25 cellular contexts compared by ENCODE assay signal in genomic region chr17:17763136-17763535, GRCh38.
DNase-seq lines count a peak whose midpoint lies in the region; ATAC-seq and TF ChIP-seq lines count a peak whose summit lies in the region.
"Had no signal": no experiment of that assay in that cellular context is flagged by ENCODE, and none has a peak within 500 bp of the region (broad histone marks: within the 10 kb centered on the region; RNA-seq: fewer than 3 reads in every experiment).

No MANE protein-coding gene starts in this region.

- no peak overlapping the region for H2BK5ac ChIP-seq in mesendoderm (ENCODE audit: low read length)
- H2BK5ac ChIP-seq in H9 (ENCODE audit: insufficient read length, low read length): no peak overlapping the region

- H3K4ac ChIP-seq in mesendoderm (ENCODE audit: low read depth, low read length): no peak overlapping the region
- H3K4ac ChIP-seq in H9 (ENCODE audit: low read depth, low read length): no peak overlapping the region

- H3K56ac ChIP-seq in mesendoderm (ENCODE audit: low read length) (no peak overlapping the region), H9 (ENCODE audit: insufficient read length, low read depth, low read length) (no peak overlapping the region)

- H4K8ac ChIP-seq in mesendoderm (ENCODE audit: low read depth, low read length) (no peak overlapping the region), H9 (replicated peaks; ENCODE audit: insufficient read length, low read depth, low read length) (no peak overlapping the region)

- H2BK12ac ChIP-seq in H9 (ENCODE audit: insufficient read length, low read depth, low read length): no peak overlapping the region

- WGBS in mesendoderm (ENCODE audit: extremely low coverage, insufficient coverage, low lambda C conversion rate): no CpG with 5 or more reads among the region's 9 CpGs
- no CpG with 5 or more reads among the region's 9 CpGs for WGBS in H9 (ENCODE audit: extremely low coverage, insufficient read length, low lambda C conversion rate)

- H4K5ac ChIP-seq in mesendoderm (ENCODE audit: low read length): no peak overlapping the region
- no peak overlapping the region for H4K5ac ChIP-seq in H9 (ENCODE audit: insufficient read length, low read depth, low read length)

- H3K4me3 ChIP-seq in mesendoderm (ENCODE audit: low read length) (no peak overlapping the region), coronary artery (no peak overlapping the region)
- H3K4me3 ChIP-seq: sigmoid colon, stomach had no signal

- no peak overlapping the region for H3K4me3 Mint-ChIP-seq in activated T-cell treated with anti-CD3 and anti-CD28 coated beads, Interleukin-2, amount 50 U/mL, for 24 hours
- H3K4me3 Mint-ChIP-seq in brain: no peak overlapping the region
- no peak overlapping the region for H3K4me3 Mint-ChIP-seq in H9
- H3K4me3 Mint-ChIP-seq: activated naive CD4-positive, alpha-beta T cell treated with anti-CD3 and anti-CD28 coated beads for 36 hours; central memory CD8-positive, alpha-beta T cell had no signal

- no peaks in the 10 kb centered on the region for H4K20me1 ChIP-seq in H9 (ENCODE audit: control insufficient read depth, insufficient read depth, insufficient read length)

- H3K79me1 ChIP-seq in mesendoderm (ENCODE audit: low read length) (no peaks in the 10 kb centered on the region), H9 (ENCODE audit: insufficient read depth, low read depth, low read length, poor library complexity, severe bottlenecking) (no peaks in the 10 kb centered on the region)

- H3K27ac ChIP-seq in mesendoderm (ENCODE audit: low read depth, low read length) (no peak overlapping the region), temporal lobe (ENCODE audit: low read depth, low read length) (peak overlapping the region; percentile 12), H9 (ENCODE audit: insufficient read length, low read depth, low read length) (no peak overlapping the region), coronary artery (no peak overlapping the region)
- H3K27ac ChIP-seq: parathyroid adenoma, sigmoid colon, stomach had no signal

- H3K4me1 ChIP-seq in mesendoderm (ENCODE audit: control insufficient read depth, low read depth, low read length) (no peaks in the 10 kb centered on the region), H9 (ENCODE audit: insufficient read depth, low read length) (no peaks in the 10 kb centered on the region)

- H3K36me3 ChIP-seq in mesendoderm (ENCODE audit: control insufficient read depth, insufficient read depth, low read length): no peaks in the 10 kb centered on the region
- H3K36me3 ChIP-seq: sigmoid colon had no signal

- H3K9me3 Mint-ChIP-seq in activated T-cell treated with anti-CD3 and anti-CD28 coated beads, Interleukin-2, amount 50 U/mL, for 24 hours: no peaks in the 10 kb centered on the region
- no peaks in the 10 kb centered on the region for H3K9me3 Mint-ChIP-seq in brain
- no peaks in the 10 kb centered on the region for H3K9me3 Mint-ChIP-seq in H9
- H3K9me3 Mint-ChIP-seq: activated naive CD4-positive, alpha-beta T cell treated with anti-CD3 and anti-CD28 coated beads for 36 hours; central memory CD8-positive, alpha-beta T cell; naive thymus-derived CD8-positive, alpha-beta T cell had no signal

- H4K91ac ChIP-seq in H9 (ENCODE audit: insufficient read length, low read depth, low read length): no peak overlapping the region

- no peak for DNase-seq in activated T-cell treated with anti-CD3 and anti-CD28 coated beads, Interleukin-2, amount 50 U/mL, for 24 hours
- DNase-seq in activated T-cell treated with anti-CD3 and anti-CD28 coated beads for 4 hours: no peak
- no peak for DNase-seq in mesendoderm
- no peak for DNase-seq in H9
- DNase-seq in coronary artery (ENCODE audit: low spot score): no peak
- DNase-seq: 8988T; activated CD4-positive, alpha-beta T cell treated with anti-CD3 and anti-CD28 coated beads for 4 hours; activated naive CD4-positive, alpha-beta T cell treated with anti-CD3 and anti-CD28 coated beads for 36 hours; aorta; DMS53; GDM1; head of caudate nucleus; naive thymus-derived CD8-positive, alpha-beta T cell; NCI-H1048; NCI-H187; NCI-H69; sigmoid colon; stomach; T-helper 2 cell; trophoblast cell had no signal

- H3K18ac ChIP-seq in mesendoderm (ENCODE audit: low read length) (no peak overlapping the region), H9 (ENCODE audit: insufficient read length, low read depth, low read length) (no peak overlapping the region)

- H3K79me2 ChIP-seq in mesendoderm (ENCODE audit: control insufficient read depth, insufficient read depth, low read length) (no peaks in the 10 kb centered on the region), H9 (ENCODE audit: insufficient read depth, low read length) (no peaks in the 10 kb centered on the region)

- H3K23me2 ChIP-seq in H9 (ENCODE audit: insufficient read length, low read depth, low read length, poor library complexity, severe bottlenecking): no peaks in the 10 kb centered on the region

- H3K14ac ChIP-seq in H9 (ENCODE audit: insufficient read depth, low read length): no peak overlapping the region

- peaks cover 5% of the 10 kb centered on the region for H3K36me3 Mint-ChIP-seq in activated T-cell treated with anti-CD3 and anti-CD28 coated beads, Interleukin-2, amount 50 U/mL, for 24 hours (ENCODE audit: low read depth)
- H3K36me3 Mint-ChIP-seq in brain (peaks cover 20% of the 10 kb centered on the region), H9 (ENCODE audit: insufficient read depth in 1 of 3, low read depth in 3 of 3) (no peaks in the 10 kb centered on the region)

- peaks cover 30% of the 10 kb centered on the region for H3K4me1 Mint-ChIP-seq in activated T-cell treated with anti-CD3 and anti-CD28 coated beads, Interleukin-2, amount 50 U/mL, for 24 hours (ENCODE audit: low read depth)
- H3K4me1 Mint-ChIP-seq in brain: peaks cover 91% of the 10 kb centered on the region
- peaks cover 6 to 36% of the 10 kb centered on the region in 2 experiments for H3K4me1 Mint-ChIP-seq in H9

- H3K27ac Mint-ChIP-seq in activated T-cell treated with anti-CD3 and anti-CD28 coated beads, Interleukin-2, amount 50 U/mL, for 24 hours: peak overlapping the region; percentile 33
- peak overlapping the region; percentile 14 to 92 (median 54) for H3K27ac Mint-ChIP-seq in brain
- H3K27ac Mint-ChIP-seq in H9: no peak overlapping the region
- H3K27ac Mint-ChIP-seq: activated naive CD4-positive, alpha-beta T cell treated with anti-CD3 and anti-CD28 coated beads for 36 hours had no signal

- H3K27me3 Mint-ChIP-seq in activated T-cell treated with anti-CD3 and anti-CD28 coated beads, Interleukin-2, amount 50 U/mL, for 24 hours: no peaks in the 10 kb centered on the region
- no peaks in the 10 kb centered on the region for H3K27me3 Mint-ChIP-seq in brain
- peaks cover 29% of the 10 kb centered on the region for H3K27me3 Mint-ChIP-seq in H9 (ENCODE audit: low read depth)
- H3K27me3 Mint-ChIP-seq: central memory CD8-positive, alpha-beta T cell; naive thymus-derived CD8-positive, alpha-beta T cell had no signal

- no peak overlapping the region for H2BK20ac ChIP-seq in H9 (ENCODE audit: low read depth, low read length, poor library complexity, severe bottlenecking)

- H3K4me2 ChIP-seq in mesendoderm (ENCODE audit: low read length) (no peak overlapping the region), H9 (ENCODE audit: insufficient read depth, insufficient read length, low read length) (no peak overlapping the region)

- H3K27me3 ChIP-seq in mesendoderm (ENCODE audit: insufficient read depth, low read length, poor library complexity): no peaks in the 10 kb centered on the region
- H3K27me3 ChIP-seq in H9 (ENCODE audit: insufficient read depth, low read length): no peaks in the 10 kb centered on the region
- H3K27me3 ChIP-seq: sigmoid colon, stomach had no signal

- peak overlapping the region; percentile 68 for H3K23ac ChIP-seq in mesendoderm (ENCODE audit: low read length)
- H3K23ac ChIP-seq in H9 (ENCODE audit: insufficient read length, low read depth, low read length): no peak overlapping the region

- H2AK5ac ChIP-seq in mesendoderm (ENCODE audit: low read length) (no peak overlapping the region), H9 (ENCODE audit: insufficient read length, low read length) (no peak overlapping the region)

- ATAC-seq in esophagus mucosa: no peak
- ATAC-seq: naive thymus-derived CD8-positive, alpha-beta T cell had no signal

- no peak for TF ChIP-seq CTCF in brain (conservative IDR thresholded peaks at IDR 0.05)
- TF ChIP-seq CTCF in H9 (conservative IDR thresholded peaks at IDR 0.05): no peak
- no peak for TF ChIP-seq CTCF in coronary artery (IDR thresholded peaks at IDR 0.05)

- no peak overlapping the region for H3K9ac ChIP-seq in mesendoderm (ENCODE audit: low read length)
- H3K9ac ChIP-seq in H9 (ENCODE audit: extremely low read depth, insufficient read length, low read length): no peak overlapping the region
- H3K9ac ChIP-seq: parathyroid adenoma had no signal

- H2BK15ac ChIP-seq in mesendoderm (replicated peaks; ENCODE audit: low read depth): no peak overlapping the region
- H2BK15ac ChIP-seq in H9 (ENCODE audit: low read depth, low read length): no peak overlapping the region

- H2AFZ ChIP-seq in H9 (ENCODE audit: low read length): no peak overlapping the region
- H2AFZ ChIP-seq: parathyroid adenoma had no signal

- H3K9me3 ChIP-seq in H9 (ENCODE audit: control insufficient read depth, low read depth, low read length): no peaks in the 10 kb centered on the region
- H3K9me3 ChIP-seq: sigmoid colon, stomach had no signal

- H3T11ph ChIP-seq in H9 (ENCODE audit: low read length): no peak overlapping the region

- H2BK120ac ChIP-seq in mesendoderm (ENCODE audit: low read depth, low read length) (no peak overlapping the region), H9 (ENCODE audit: low read depth, low read length, poor library complexity, severe bottlenecking) (no peak overlapping the region)

Comparison
In these comparisons a context has a peak if more than half of its experiments do, and no peak if none do; other contexts are left out.
1. H3K27ac Mint-ChIP-seq: peak in activated T-cell treated with anti-CD3 and anti-CD28 coated beads, Interleukin-2, amount 50 U/mL, for 24 hours (single experiment) and brain (5 of 5); none in H9 (0 of 3).